ENCODE assay signal across 11 cellular contexts in the genomic region with DNA sequence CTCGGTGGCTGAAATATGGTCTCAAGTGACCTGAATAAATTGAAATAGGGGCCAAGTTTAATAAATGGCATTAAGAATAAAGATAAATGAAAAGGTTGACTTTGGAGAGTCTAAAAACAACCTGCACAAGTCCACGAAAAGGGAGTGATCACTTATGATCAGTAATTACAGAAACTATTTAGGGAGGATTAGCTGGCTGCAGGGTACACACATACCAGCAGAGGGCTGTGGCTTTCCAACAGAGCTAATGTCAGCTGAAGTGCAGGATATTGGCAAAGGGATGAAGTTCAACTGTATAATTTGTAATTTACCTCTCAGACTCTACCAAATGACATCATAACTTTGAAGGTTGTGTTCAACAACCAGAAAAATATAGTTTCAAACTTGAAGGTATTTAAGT.
DNase-seq lines count a peak whose midpoint lies in the region; ATAC-seq, FAIRE-seq and TF ChIP-seq lines count a peak whose summit lies in the region.
"Had no signal": no experiment of that assay in that cellular context is flagged by ENCODE, and none has a peak within 500 bp of the region (broad histone marks: within the 10 kb centered on the region; RNA-seq: fewer than 3 reads in every experiment).

No MANE protein-coding gene starts in this region.

- no peak overlapping the region for H2BK120ac ChIP-seq in mesendoderm (ENCODE audit: low read depth, low read length)

- H3K9me3 ChIP-seq in gastrocnemius medialis: no peaks in the 10 kb centered on the region

- H3K23ac ChIP-seq in mesendoderm (ENCODE audit: low read length): no peak overlapping the region

- H4K8ac ChIP-seq in mesendoderm (ENCODE audit: low read depth, low read length): no peak overlapping the region

- H3K27me3 ChIP-seq in mesendoderm (ENCODE audit: insufficient read depth, low read length, poor library complexity): no peaks in the 10 kb centered on the region
- H3K27me3 ChIP-seq in gastrocnemius medialis: no peaks in the 10 kb centered on the region

- no peaks in the 10 kb centered on the region for H3K4me1 ChIP-seq in mesendoderm (ENCODE audit: control insufficient read depth, low read depth, low read length)
- no peaks in the 10 kb centered on the region for H3K4me1 ChIP-seq in gastrocnemius medialis

- H3K4me3 Mint-ChIP-seq in activated T-cell treated with anti-CD3 and anti-CD28 coated beads, Interleukin-2, amount 50 U/mL, for 24 hours: no peak overlapping the region
- H3K4me3 Mint-ChIP-seq: stimulated activated naive CD8-positive, alpha-beta T cell treated with anti-CD3 and anti-CD28 coated beads, Interleukin-15, amount 100 ng/mL, for 72 hours had no signal

- DNase-seq in D721Med (ENCODE audit: insufficient read length, low spot score): no peak
- DNase-seq in LNCaP clone FGC (ENCODE audit: low read depth): no peak
- DNase-seq in astrocyte of the spinal cord (ENCODE audit: low read depth, low spot score): no peak
- DNase-seq in mesendoderm: peak; percentile 51
- DNase-seq in activated T-cell treated with anti-CD3 and anti-CD28 coated beads, Interleukin-2, amount 50 U/mL, for 24 hours: no peak
- no peak for DNase-seq in gastrocnemius medialis
- no peak for DNase-seq in HEK293T (ENCODE audit: extremely low spot score)
- DNase-seq: aorta; stimulated activated naive CD8-positive, alpha-beta T cell treated with anti-CD3 and anti-CD28 coated beads, Interleukin-15, amount 100 ng/mL, for 72 hours; SW 1271 had no signal

- FAIRE-seq in D721Med (lab: Jason Lieb, UNC): peak; percentile 60

- WGBS in mesendoderm (ENCODE audit: extremely low coverage, insufficient coverage, low lambda C conversion rate): no CpG with 5 or more reads among the region's 2 CpGs

- H3K27ac Mint-ChIP-seq in activated T-cell treated with anti-CD3 and anti-CD28 coated beads, Interleukin-2, amount 50 U/mL, for 24 hours: no peak overlapping the region
- H3K27ac Mint-ChIP-seq: stimulated activated naive CD8-positive, alpha-beta T cell treated with anti-CD3 and anti-CD28 coated beads, Interleukin-15, amount 100 ng/mL, for 72 hours had no signal

- H3K79me2 ChIP-seq in mesendoderm (ENCODE audit: control insufficient read depth, insufficient read depth, low read length): no peaks in the 10 kb centered on the region

- H3K27ac ChIP-seq in mesendoderm (ENCODE audit: low read depth, low read length) (no peak overlapping the region), gastrocnemius medialis (no peak overlapping the region)

- ATAC-seq in gastrocnemius medialis: no peak
- ATAC-seq in activated CD4-positive, CD25-positive, alpha-beta regulatory T cell treated with anti-CD3 and anti-CD28 coated beads, Interleukin-2, amount 50 U/mL, for 24 hours: no peak
- ATAC-seq: stimulated activated naive CD8-positive, alpha-beta T cell treated with anti-CD3 and anti-CD28 coated beads, Interleukin-15, amount 100 ng/mL, for 72 hours had no signal

- H3K36me3 ChIP-seq in mesendoderm (ENCODE audit: control insufficient read depth, insufficient read depth, low read length) (no peaks in the 10 kb centered on the region), gastrocnemius medialis (no peaks in the 10 kb centered on the region)

- H2BK15ac ChIP-seq in mesendoderm (replicated peaks; ENCODE audit: low read depth): no peak overlapping the region

- H3K27me3 Mint-ChIP-seq in activated T-cell treated with anti-CD3 and anti-CD28 coated beads, Interleukin-2, amount 50 U/mL, for 24 hours: peaks cover 4% of the 10 kb centered on the region
- H3K27me3 Mint-ChIP-seq: stimulated activated naive CD8-positive, alpha-beta T cell treated with anti-CD3 and anti-CD28 coated beads, Interleukin-15, amount 100 ng/mL, for 72 hours had no signal

- H3K4me3 ChIP-seq in LNCaP clone FGC (ENCODE audit: low read depth, low read length) (no peak overlapping the region), astrocyte of the spinal cord (ENCODE audit: low read depth, low read length) (no peak overlapping the region), mesendoderm (ENCODE audit: low read length) (no peak overlapping the region), gastrocnemius medialis (no peak overlapping the region)

- H3K9ac ChIP-seq in mesendoderm (ENCODE audit: low read length): no peak overlapping the region

- no peak overlapping the region for H4K5ac ChIP-seq in mesendoderm (ENCODE audit: low read length)

- H3K79me1 ChIP-seq in mesendoderm (ENCODE audit: low read length): no peaks in the 10 kb centered on the region

- TF ChIP-seq CTCF in D721Med (IDR thresholded peaks at IDR 0.05; ENCODE audit: insufficient read depth, missing control alignments) (peak; percentile 56), LNCaP clone FGC (IDR thresholded peaks at IDR 0.05; ENCODE audit: control insufficient read depth, extremely low read depth, insufficient read depth) (peak; percentile 21; the same call in 1 of the 2 replicates), astrocyte of the spinal cord (IDR thresholded peaks at IDR 0.05; ENCODE audit: low read depth, low read length) (peak; percentile 38), gastrocnemius medialis (IDR thresholded peaks at IDR 0.05 in 4 of 5, conservative IDR thresholded peaks at IDR 0.05 in 1 of 5) (no peak)

- no peak overlapping the region for H3K4ac ChIP-seq in mesendoderm (ENCODE audit: low read depth, low read length)

- H3K18ac ChIP-seq in mesendoderm (ENCODE audit: low read length): no peak overlapping the region

- CTCF ChIA-PET in HEK293T (lab: Yijun Ruan, JAX): interaction anchor here (0.5 to 0.8 kb wide), 2 partner anchors 468 to 493 kb away, joined by 4 to 5 read pairs; no protein-coding TSS in a partner anchor

- intact Hi-C loops in gastrocnemius medialis (cut with DNase I; ENCODE audit: low total_unique reads): no loop called here

- H3K4me1 Mint-ChIP-seq in activated T-cell treated with anti-CD3 and anti-CD28 coated beads, Interleukin-2, amount 50 U/mL, for 24 hours (ENCODE audit: low read depth): no peaks in the 10 kb centered on the region
- H3K4me1 Mint-ChIP-seq: stimulated activated naive CD8-positive, alpha-beta T cell treated with anti-CD3 and anti-CD28 coated beads, Interleukin-15, amount 100 ng/mL, for 72 hours had no signal

- no peak for TF ChIP-seq POLR2A in gastrocnemius medialis (IDR thresholded peaks at IDR 0.05)

- H2BK5ac ChIP-seq in mesendoderm (ENCODE audit: low read length): no peak overlapping the region

- POLR2A ChIA-PET in HEK293T (lab: Yijun Ruan, JAX): no interaction called here

- no peak overlapping the region for H3K4me2 ChIP-seq in mesendoderm (ENCODE audit: low read length)

- H2AK5ac ChIP-seq in mesendoderm (ENCODE audit: low read length): no peak overlapping the region

- no peak overlapping the region for H3K56ac ChIP-seq in mesendoderm (ENCODE audit: low read length)

- no peaks in the 10 kb centered on the region for H3K9me3 Mint-ChIP-seq in activated T-cell treated with anti-CD3 and anti-CD28 coated beads, Interleukin-2, amount 50 U/mL, for 24 hours

- in situ Hi-C loops in astrocyte of the spinal cord (cut with HindIII; ENCODE audit: low sequenced_read_pairs): no loop called here
- in situ Hi-C loops in gastrocnemius medialis (cut with MboI; ENCODE audit: low sequenced_read_pairs in 4 of 4): no loop called here

- H3K36me3 Mint-ChIP-seq in activated T-cell treated with anti-CD3 and anti-CD28 coated beads, Interleukin-2, amount 50 U/mL, for 24 hours (ENCODE audit: low read depth): no peaks in the 10 kb centered on the region

TF ChIP-seq in HEK293T, 16 proteins besides CTCF, POLR2A, EP300 and RAD21:
- TF ChIP-seq LEF1 (IDR thresholded peaks at IDR 0.05; ENCODE audit: borderline replicate concordance) (no peak), L3MBTL2 (conservative IDR thresholded peaks at IDR 0.05) (no peak), FOXK2 (IDR thresholded peaks at IDR 0.05) (no peak), ARNT (IDR thresholded peaks at IDR 0.05) (no peak), TARDBP (IDR thresholded peaks at IDR 0.05) (no peak), ZNF384 (IDR thresholded peaks at IDR 0.05) (no peak), FOXM1 (IDR thresholded peaks at IDR 0.05; ENCODE audit: borderline replicate concordance) (no peak), SP1 (IDR thresholded peaks at IDR 0.05) (no peak), CTBP1 (IDR thresholded peaks at IDR 0.05; ENCODE audit: borderline replicate concordance) (no peak), HDGF (IDR thresholded peaks at IDR 0.05; ENCODE audit: borderline replicate concordance) (no peak), ELF4 (IDR thresholded peaks at IDR 0.05) (no peak), SUZ12 (IDR thresholded peaks at IDR 0.05) (no peak), NFRKB (IDR thresholded peaks at IDR 0.05) (no peak), BHLHE40 (IDR thresholded peaks at IDR 0.05; ENCODE audit: borderline replicate concordance) (no peak), FOXA1 (IDR thresholded peaks at IDR 0.05) (no peak)
- TF ChIP-seq, protein P1, sequence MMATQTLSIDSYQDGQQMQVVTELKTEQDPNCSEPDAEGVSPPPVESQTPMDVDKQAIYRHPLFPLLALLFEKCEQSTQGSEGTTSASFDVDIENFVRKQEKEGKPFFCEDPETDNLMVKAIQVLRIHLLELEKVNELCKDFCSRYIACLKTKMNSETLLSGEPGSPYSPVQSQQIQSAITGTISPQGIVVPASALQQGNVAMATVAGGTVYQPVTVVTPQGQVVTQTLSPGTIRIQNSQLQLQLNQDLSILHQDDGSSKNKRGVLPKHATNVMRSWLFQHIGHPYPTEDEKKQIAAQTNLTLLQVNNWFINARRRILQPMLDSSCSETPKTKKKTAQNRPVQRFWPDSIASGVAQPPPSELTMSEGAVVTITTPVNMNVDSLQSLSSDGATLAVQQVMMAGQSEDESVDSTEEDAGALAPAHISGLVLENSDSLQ (IDR thresholded peaks at IDR 0.05): no peak

Comparison
In these comparisons a context has a peak if more than half of its experiments do, and no peak if none do; other contexts are left out.
1. CTCF ChIP-seq: peak in D721Med (single experiment), LNCaP clone FGC (single experiment) and astrocyte of the spinal cord (single experiment); none in gastrocnemius medialis (0 of 5).